Comparison of ENCODE assay signal across 8 cellular contexts in genomic region chr13:106534844-106535551, GRCh38. TPM values are rescaled to one million over a fixed set of nuclear protein-coding genes. Genes with fewer than 3 reads are reported as not detected.
DNase-seq lines count a peak whose midpoint lies in the region; ATAC-seq and TF ChIP-seq lines count a peak whose summit lies in the region.

No MANE protein-coding gene starts in this region.

- peak overlapping the region in 3 of 5 donors; percentile 60 to 76 (median 64) for H3K9ac ChIP-seq in subcutaneous abdominal adipose tissue (ENCODE audit: low read length in 5 of 5)

- H3K36me3 ChIP-seq in A673 (ENCODE audit: insufficient read depth, low read length, poor library complexity, severe bottlenecking) (no peaks in the 10 kb centered on the region), SJSA1 (no peaks in the 10 kb centered on the region), subcutaneous abdominal adipose tissue (ENCODE audit: control insufficient read depth in 5 of 5, insufficient read depth in 5 of 5, low read length in 5 of 5) (no peaks in the 10 kb centered on the region)

- H3K27me3 ChIP-seq in A673 (replicated peaks; ENCODE audit: insufficient read depth, low read depth, low read length, poor library complexity): peaks cover 49% of the 10 kb centered on the region
- H3K27me3 ChIP-seq in SJSA1 (replicated peaks): peaks cover 12% of the 10 kb centered on the region
- H3K27me3 ChIP-seq in subcutaneous abdominal adipose tissue (ENCODE audit: control insufficient read depth in 5 of 5, insufficient read depth in 4 of 5, low read length in 5 of 5): no peaks in the 10 kb centered on the region

- no peaks in the 10 kb centered on the region for H3K9me3 Mint-ChIP-seq in central memory CD8-positive, alpha-beta T cell

- H3K36me3 Mint-ChIP-seq in central memory CD8-positive, alpha-beta T cell (ENCODE audit: insufficient read depth): peaks cover 6% of the 10 kb centered on the region

- ATAC-seq in GM18519 (IDR thresholded peaks at IDR 0.05; ENCODE audit: low FRiP score, unreplicated experiment): peak; percentile 23
- peak; percentile 27 for ATAC-seq in HG02943 (IDR thresholded peaks at IDR 0.05; ENCODE audit: low read depth, unreplicated experiment)
- ATAC-seq in central memory CD8-positive, alpha-beta T cell (replicated peaks; ENCODE audit: extremely low read depth, poor library complexity, severe bottlenecking): peak; percentile 15
- peak; percentile 12 for ATAC-seq in left lobe of liver

- intact Hi-C loops in A673 (cut with micrococcal nuclease; ENCODE audit: unreplicated experiment): loop anchor here (5.0 to 10.0 kb wide), 6 partner anchors 382 to 1963 kb away; no protein-coding TSS in a partner anchor

- BruUV-seq in A673 (replicated peaks; lab: Mats Ljungman, UMichigan): no TSS peak

- H3K27me3 Mint-ChIP-seq in central memory CD8-positive, alpha-beta T cell: peaks cover 45% of the 10 kb centered on the region

- H3K4me1 ChIP-seq in A673 (ENCODE audit: insufficient read depth, low read length, poor library complexity, severe bottlenecking) (peaks cover 4% of the 10 kb centered on the region), SJSA1 (replicated peaks) (peaks cover 32% of the 10 kb centered on the region), subcutaneous abdominal adipose tissue (ENCODE audit: control insufficient read depth in 5 of 5, insufficient read depth in 5 of 5, low read length in 5 of 5) (peaks cover 0 to 39% (median 31%) of the 10 kb centered on the region in 5 donors)

- peak; percentile 16 for DNase-seq in A673 (ENCODE audit: low spot score)
- DNase-seq in SJSA1 (ENCODE audit: low read depth in 1 of 2, low spot score in 2 of 2): peak; percentile 42 to 59
- DNase-seq in central memory CD8-positive, alpha-beta T cell (ENCODE audit: low spot score in 2 of 2): peak; percentile 11 to 17
- no peak for DNase-seq in left lobe of liver (ENCODE audit: low spot score)
- no peak for DNase-seq in amniotic stem cell (lab: John Stamatoyannopoulos, UW)

- peak overlapping the region; percentile 89 for H3K4me3 Mint-ChIP-seq in central memory CD8-positive, alpha-beta T cell

- no peaks in the 10 kb centered on the region for H3K9me3 ChIP-seq in A673 (ENCODE audit: low read depth, low read length, poor library complexity, severe bottlenecking)
- H3K9me3 ChIP-seq in SJSA1 (replicated peaks): 0 out of 2 replicates have a peak, but pooled peaks cover 4% of the 10 kb centered on the region
- H3K9me3 ChIP-seq in subcutaneous abdominal adipose tissue (ENCODE audit: control insufficient read depth in 5 of 5, low read length in 5 of 5): no peaks in the 10 kb centered on the region

- no peak overlapping the region for H3K27ac ChIP-seq in A673 (ENCODE audit: low read depth, low read length, poor library complexity, severe bottlenecking)
- no peak overlapping the region for H3K27ac ChIP-seq in SJSA1
- H3K27ac ChIP-seq in subcutaneous abdominal adipose tissue (ENCODE audit: low read depth, low read length): no peak overlapping the region

- H3K4me3 ChIP-seq in A673 (ENCODE audit: low read depth, low read length, poor library complexity, severe bottlenecking): peak overlapping the region; percentile 51
- H3K4me3 ChIP-seq in SJSA1: peak overlapping the region; percentile 76
- H3K4me3 ChIP-seq in subcutaneous abdominal adipose tissue (ENCODE audit: low read depth in 1 of 5, low read length in 5 of 5): peak overlapping the region; percentile 55 to 85 (median 82)

- no peak for TF ChIP-seq CTCF in A673 (conservative IDR thresholded peaks at IDR 0.05; ENCODE audit: low read depth, low read length)

- POLR2A ChIA-PET in A673 (lab: Charles Lee; ENCODE audit: low non-redundant PET): no interaction called here

- CTCF ChIA-PET in A673 (lab: Charles Lee): interaction anchor here (1.2 kb wide), 1 partner anchor 1124 kb away, joined by 4 read pairs; no protein-coding TSS in a partner anchor

- H3K4me1 Mint-ChIP-seq in central memory CD8-positive, alpha-beta T cell: peaks cover 19% of the 10 kb centered on the region

- H3K27ac Mint-ChIP-seq in central memory CD8-positive, alpha-beta T cell (ENCODE audit: low read depth): no peak overlapping the region

RNA-seq across cellular contexts. Expression of gene EFNB2, which starts 0.5 kb away (rescaled TPM):
- total RNA-seq in A673 (2021): 2.2 and 5.2 TPM in 2 replicates
- total RNA-seq in SJSA1 (2014; rRNA removed; shearing (Covaris generic)): 5.8 and 6.5 TPM in 2 replicates
- total RNA-seq in left lobe of liver: 4.3 TPM

RNA-seq across cellular contexts. Expression of gene ARGLU1, which starts 32.9 kb away (rescaled TPM):
- total RNA-seq in A673 (2021) (66.5 and 73.8 TPM in 2 replicates), left lobe of liver (22.6 TPM)
- 56.3 and 89.8 TPM in 2 replicates for total RNA-seq in SJSA1 (2014; rRNA removed; shearing (Covaris generic))

Comparison
In these comparisons a context has a peak if more than half of its experiments do, and no peak if none do; other contexts are left out.
1. DNase-seq: peak in A673 (single experiment), SJSA1 (2 of 2) and central memory CD8-positive, alpha-beta T cell (2 of 2); none in left lobe of liver (single experiment) and amniotic stem cell (single experiment).
2. Peak in every context shown above with its lines, with median percentiles within 50 percentile points of each other: H3K4me3 ChIP-seq and ATAC-seq.